Comparison of ENCODE assay signal across 25 cellular contexts in the genomic region with DNA sequence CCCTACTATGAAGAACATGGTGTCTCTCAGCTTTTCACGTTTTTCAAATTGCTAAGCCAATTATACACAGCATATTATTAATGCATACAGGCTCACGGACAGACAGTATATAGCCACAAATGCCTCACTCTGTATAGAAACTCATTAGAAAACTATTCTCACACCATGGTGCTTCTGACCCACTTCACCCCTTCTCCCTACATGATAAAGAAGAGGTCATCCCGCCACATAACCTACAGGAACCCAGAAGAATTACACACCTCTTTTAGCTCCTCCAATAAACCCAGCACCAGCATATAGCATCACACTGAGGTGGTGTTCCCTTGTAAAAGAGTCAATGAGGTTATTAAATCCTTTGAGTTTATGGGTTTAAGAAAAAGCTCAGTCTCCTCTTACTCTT. TPM values are rescaled to one million over a fixed set of nuclear protein-coding genes. Genes with fewer than 3 reads are reported as not detected.
DNase-seq lines count a peak whose midpoint lies in the region; TF ChIP-seq lines count a peak whose summit lies in the region.
"Had no signal": no experiment of that assay in that cellular context is flagged by ENCODE, and none has a peak within 500 bp of the region (broad histone marks: within the 10 kb centered on the region; RNA-seq: fewer than 3 reads in every experiment).

No MANE protein-coding gene starts in this region.

- H3K4ac ChIP-seq in H9 (ENCODE audit: low read depth, low read length), result no peak overlapping the region
- peak overlapping the region; percentile 71 for H3K4ac ChIP-seq in trophoblast cell (ENCODE audit: low read depth, low read length)

- H3K14ac ChIP-seq in H9 (ENCODE audit: insufficient read depth, low read length), result no peak overlapping the region
- no peak overlapping the region for H3K14ac ChIP-seq in trophoblast cell (ENCODE audit: low read length)

- H3K4me2 ChIP-seq in H9 (ENCODE audit: insufficient read depth, insufficient read length, low read length) (no peak overlapping the region), trophoblast cell (ENCODE audit: low read length) (no peak overlapping the region)

- H3K27ac ChIP-seq in H9 (ENCODE audit: insufficient read length, low read depth, low read length) (no peak overlapping the region), trophoblast cell (ENCODE audit: low read depth, low read length) (no peak overlapping the region)
- H3K27ac ChIP-seq: breast epithelium, epithelial cell of prostate, neutrophil, SJCRH30, WERI-Rb-1 had no signal

- H3K27ac Mint-ChIP-seq in H9 (no peak overlapping the region), Caco-2 (ENCODE audit: unreplicated experiment) (no peak overlapping the region)
- H3K27ac Mint-ChIP-seq: activated naive CD4-positive, alpha-beta T cell treated with anti-CD3 and anti-CD28 coated beads, Interleukin-2, amount 50 U/mL, for 24 hours; mesothelial cell of epicardium had no signal

- no CpG with 5 or more reads among the region's 3 CpGs for WGBS in H9 (ENCODE audit: extremely low coverage, insufficient read length, low lambda C conversion rate)
- WGBS in trophoblast cell (ENCODE audit: extremely low coverage, insufficient coverage, insufficient read length), result no CpG with 5 or more reads among the region's 3 CpGs

- H3K9me3 Mint-ChIP-seq in H9 (no peaks in the 10 kb centered on the region), Caco-2 (ENCODE audit: unreplicated experiment) (no peaks in the 10 kb centered on the region)
- H3K9me3 Mint-ChIP-seq: activated naive CD4-positive, alpha-beta T cell treated with anti-CD3 and anti-CD28 coated beads, Interleukin-2, amount 50 U/mL, for 24 hours; mesothelial cell of epicardium had no signal

- H4K20me1 ChIP-seq in H9 (ENCODE audit: control insufficient read depth, insufficient read depth, insufficient read length), result no peaks in the 10 kb centered on the region

- H2AK5ac ChIP-seq in H9 (ENCODE audit: insufficient read length, low read length) (no peak overlapping the region), trophoblast cell (ENCODE audit: low read length) (no peak overlapping the region)

- no peak overlapping the region for H4K5ac ChIP-seq in H9 (ENCODE audit: insufficient read length, low read depth, low read length)

- H3K23me2 ChIP-seq in H9 (ENCODE audit: insufficient read length, low read depth, low read length, poor library complexity, severe bottlenecking), result peaks cover 3% of the 10 kb centered on the region

- no peak overlapping the region for H2BK120ac ChIP-seq in H9 (ENCODE audit: low read depth, low read length, poor library complexity, severe bottlenecking)
- no peak overlapping the region for H2BK120ac ChIP-seq in trophoblast cell (ENCODE audit: insufficient read depth, low read length, poor library complexity)

- TF ChIP-seq CTCF in BE2C (IDR thresholded peaks at IDR 0.05; ENCODE audit: low read depth, low read length), result 0 out of 2 replicates have a peak, but pooled peaks have one; percentile 7
- peak; percentile 36 for TF ChIP-seq CTCF in H9 (conservative IDR thresholded peaks at IDR 0.05)
- peak; percentile 5 for TF ChIP-seq CTCF in astrocyte of the cerebellum (IDR thresholded peaks at IDR 0.05; ENCODE audit: low read depth, low read length, missing control alignments)
- TF ChIP-seq CTCF in Caco-2 (IDR thresholded peaks at IDR 0.05; ENCODE audit: insufficient read depth in 1 of 2, low read depth in 1 of 2, low read length in 1 of 2, severe bottlenecking in 1 of 2, unreplicated experiment in 1 of 2), result no peak

- in situ Hi-C loops in astrocyte of the cerebellum (cut with HindIII; ENCODE audit: low sequenced_read_pairs), result loop anchor here (25.0 kb wide), 2 partner anchors 929 to 1071 kb away; no protein-coding TSS in a partner anchor

- no peak overlapping the region for H2BK20ac ChIP-seq in H9 (ENCODE audit: low read depth, low read length, poor library complexity, severe bottlenecking)

- H2AFZ ChIP-seq in H9 (ENCODE audit: low read length), result no peak overlapping the region
- no peak overlapping the region for H2AFZ ChIP-seq in trophoblast cell (ENCODE audit: insufficient read depth, low read length, poor library complexity)

- no peaks in the 10 kb centered on the region for H3K4me1 ChIP-seq in BE2C
- no peaks in the 10 kb centered on the region for H3K4me1 ChIP-seq in H9 (ENCODE audit: insufficient read depth, low read length)
- H3K4me1 ChIP-seq in trophoblast cell (ENCODE audit: control insufficient read depth in 1 of 2, insufficient read depth in 2 of 2, low read length in 2 of 2), result no peaks in the 10 kb centered on the region
- peaks cover 22% of the 10 kb centered on the region for H3K4me1 ChIP-seq in Caco-2
- H3K4me1 ChIP-seq: HAP-1 had no signal

- H2BK12ac ChIP-seq in H9 (ENCODE audit: insufficient read length, low read depth, low read length), result no peak overlapping the region
- H2BK12ac ChIP-seq in trophoblast cell (ENCODE audit: low read length), result no peak overlapping the region

- no peak overlapping the region for H3K4me3 ChIP-seq in BE2C (ENCODE audit: low read depth, low read length)
- no peak overlapping the region for H3K4me3 ChIP-seq in astrocyte of the cerebellum (ENCODE audit: low read depth, low read length)
- no peak overlapping the region for H3K4me3 ChIP-seq in trophoblast cell (ENCODE audit: low read depth, low read length)
- no peak overlapping the region for H3K4me3 ChIP-seq in Caco-2 (ENCODE audit: low read depth, low read length)
- H3K4me3 ChIP-seq: breast epithelium, HAP-1, SJCRH30 had no signal

- H3T11ph ChIP-seq in H9 (ENCODE audit: low read length), result no peak overlapping the region

- H3K9ac ChIP-seq in H9 (ENCODE audit: extremely low read depth, insufficient read length, low read length) (no peak overlapping the region), trophoblast cell (ENCODE audit: low read length) (no peak overlapping the region)

- H3K4me3 Mint-ChIP-seq in H9, result no peak overlapping the region
- no peak overlapping the region for H3K4me3 Mint-ChIP-seq in Caco-2 (ENCODE audit: unreplicated experiment)
- H3K4me3 Mint-ChIP-seq: activated naive CD4-positive, alpha-beta T cell treated with anti-CD3 and anti-CD28 coated beads, Interleukin-2, amount 50 U/mL, for 24 hours; mesothelial cell of epicardium had no signal

- no peak overlapping the region for H3K23ac ChIP-seq in H9 (ENCODE audit: insufficient read length, low read depth, low read length)
- no peak overlapping the region for H3K23ac ChIP-seq in trophoblast cell (ENCODE audit: low read length)

- POLR2A ChIA-PET in Caco-2 (lab: Charles Lee), result no interaction called here

- intact Hi-C loops in Caco-2 (cut with micrococcal nuclease; ENCODE audit: unreplicated experiment), result loop anchor here (10.0 kb wide), 1 partner anchor 921 kb away; no protein-coding TSS in a partner anchor

- H2BK15ac ChIP-seq in H9 (ENCODE audit: low read depth, low read length), result no peak overlapping the region

- no peak overlapping the region for H2BK5ac ChIP-seq in H9 (ENCODE audit: insufficient read length, low read length)
- no peak overlapping the region for H2BK5ac ChIP-seq in trophoblast cell (ENCODE audit: low read depth, low read length, poor library complexity)

- H3K56ac ChIP-seq in H9 (ENCODE audit: insufficient read length, low read depth, low read length), result no peak overlapping the region

- no peak overlapping the region for H4K8ac ChIP-seq in H9 (replicated peaks; ENCODE audit: insufficient read length, low read depth, low read length)
- no peak overlapping the region for H4K8ac ChIP-seq in trophoblast cell (ENCODE audit: low read depth, low read length)

- DNase-seq in BE2C (no peak), H9 (no peak), astrocyte of the cerebellum (ENCODE audit: low read depth) (no peak), trophoblast cell (no peak), Caco-2 (no peak)
- no peak for DNase-seq in central memory CD4-positive, alpha-beta T cell
- DNase-seq in stimulated activated CD4-positive, alpha-beta T cell treated with anti-CD3 and anti-CD28 coated beads, Interleukin-2, amount 100 ng/mL, for 24 hours, result no peak
- DNase-seq: activated CD4-positive, alpha-beta T cell treated with anti-CD3 and anti-CD28 coated beads for 48 hours; amygdala; DMS153; effector CD4-positive, alpha-beta T cell; IMR-90; MV-4-11; NCI-H748 treated with DMSO at 0.1 percent for 48 hours; right cardiac atrium; SJCRH30; stimulated activated CD4-positive, alpha-beta T cell treated with anti-CD3 and anti-CD28 coated beads, Interleukin-4, amount 100 ng/mL, for 4 hours; T-helper 9 cell; WERI-Rb-1 had no signal

- H4K91ac ChIP-seq in H9 (ENCODE audit: insufficient read length, low read depth, low read length) (no peak overlapping the region), trophoblast cell (ENCODE audit: low read depth, low read length) (no peak overlapping the region)

- H3K4me1 Mint-ChIP-seq in H9 (peaks cover 16 to 29% of the 10 kb centered on the region in 2 experiments), Caco-2 (ENCODE audit: low read depth, unreplicated experiment) (peaks cover 7% of the 10 kb centered on the region)

- CTCF ChIA-PET in Caco-2 (lab: Charles Lee), result no interaction called here

- BruUV-seq in Caco-2 (replicated peaks; lab: Mats Ljungman, UMichigan), result no TSS peak

- no peak overlapping the region for H4K12ac ChIP-seq in trophoblast cell (ENCODE audit: low read depth, low read length)

- H3K79me1 ChIP-seq in H9 (ENCODE audit: insufficient read depth, low read depth, low read length, poor library complexity, severe bottlenecking), result peaks cover 5% of the 10 kb centered on the region
- peaks cover 21% of the 10 kb centered on the region for H3K79me1 ChIP-seq in trophoblast cell (ENCODE audit: low read length)

- H3K18ac ChIP-seq in H9 (ENCODE audit: insufficient read length, low read depth, low read length) (no peak overlapping the region), trophoblast cell (ENCODE audit: low read length) (no peak overlapping the region)

- H3K9me3 ChIP-seq in BE2C (no peaks in the 10 kb centered on the region), H9 (ENCODE audit: control insufficient read depth, low read depth, low read length) (no peaks in the 10 kb centered on the region), trophoblast cell (ENCODE audit: insufficient read depth, low read depth, low read length) (no peaks in the 10 kb centered on the region), Caco-2 (no peaks in the 10 kb centered on the region)
- H3K9me3 ChIP-seq: breast epithelium, HAP-1, neutrophil, SJCRH30 had no signal

- no peaks in the 10 kb centered on the region for H3K27me3 Mint-ChIP-seq in H9 (ENCODE audit: low read depth)
- H3K27me3 Mint-ChIP-seq in Caco-2 (ENCODE audit: insufficient read depth, unreplicated experiment), result no peaks in the 10 kb centered on the region

- H3K36me3 ChIP-seq in BE2C (peaks cover 9% of the 10 kb centered on the region), trophoblast cell (ENCODE audit: control insufficient read depth in 1 of 2, insufficient read depth in 2 of 2, low read length in 2 of 2) (peaks cover 4 to 15% of the 10 kb centered on the region in 2 experiments), Caco-2 (ENCODE audit: control insufficient read depth, insufficient read depth, low read length) (no peaks in the 10 kb centered on the region; the same call in 1 of the 2 replicates)
- H3K36me3 ChIP-seq: breast epithelium, HAP-1, neutrophil had no signal

- H3K36me3 Mint-ChIP-seq in H9 (ENCODE audit: insufficient read depth in 1 of 3, low read depth in 3 of 3) (peaks cover 12 to 26% (median 20%) of the 10 kb centered on the region in 3 experiments), Caco-2 (ENCODE audit: insufficient read depth, unreplicated experiment) (peaks cover 34% of the 10 kb centered on the region)
- H3K36me3 Mint-ChIP-seq: activated naive CD4-positive, alpha-beta T cell treated with anti-CD3 and anti-CD28 coated beads, Interleukin-2, amount 50 U/mL, for 24 hours had no signal

- H3K79me2 ChIP-seq in H9 (ENCODE audit: insufficient read depth, low read length) (peaks cover 71% of the 10 kb centered on the region), trophoblast cell (ENCODE audit: control insufficient read depth, insufficient read depth, low read length, poor library complexity) (peaks cover 17% of the 10 kb centered on the region)

- no peaks in the 10 kb centered on the region for H3K27me3 ChIP-seq in BE2C
- no peaks in the 10 kb centered on the region for H3K27me3 ChIP-seq in H9 (ENCODE audit: insufficient read depth, low read length)
- H3K27me3 ChIP-seq in trophoblast cell (ENCODE audit: insufficient read depth, low read length), result no peaks in the 10 kb centered on the region
- no peaks in the 10 kb centered on the region for H3K27me3 ChIP-seq in Caco-2 (replicated peaks; ENCODE audit: control insufficient read depth, insufficient read depth, low read length)
- H3K27me3 ChIP-seq: breast epithelium, SJCRH30 had no signal

RNA-seq across cellular contexts. Expression of a gene that starts 5.6 kb away (rescaled TPM):
- 41.7 TPM for polyA plus RNA-seq in BE2C (2012; ENCODE audit: insufficient read depth, insufficient read length, low read depth)
- total RNA-seq in H9 (2021) (75.1 and 79.3 TPM in 2 replicates), Caco-2 (2022) (17.9 and 18.3 TPM in 2 replicates)
- 62.1 and 62.2 TPM in 2 replicates for polyA plus RNA-seq in trophoblast cell (2013)

Comparison
In these comparisons a context has a peak if more than half of its experiments do, and no peak if none do; other contexts are left out.
1. CTCF ChIP-seq: peak in BE2C (single experiment), H9 (single experiment) and astrocyte of the cerebellum (single experiment); none in Caco-2 (0 of 2).